28 cellular contexts compared by ENCODE assay signal in genomic region chr7:32063614-32064013, GRCh38.
"Had no signal": no experiment of that assay in that cellular context is flagged by ENCODE, and none has a peak within 500 bp of the region (broad histone marks: within the 10 kb centered on the region; RNA-seq: fewer than 3 reads in every experiment).

No MANE protein-coding gene starts in this region.

- H3K27ac Mint-ChIP-seq: effector memory CD8-positive, alpha-beta T cell; endodermal cell; immature natural killer cell; mesothelial cell of epicardium; naive B cell had no signal

- ATAC-seq: effector memory CD8-positive, alpha-beta T cell; esophagus mucosa; gastrocnemius medialis; heart right ventricle; left cardiac atrium; left lung; left ventricle myocardium superior; lower lobe of right lung; mucosa of descending colon had no signal

- H3K4me1 Mint-ChIP-seq: immature natural killer cell, naive B cell had no signal

- DNase-seq: dermis blood vessel endothelial cell; effector CD8-positive, alpha-beta T cell; effector memory CD8-positive, alpha-beta T cell; endodermal cell; erythroblast; esophagus squamous epithelium; foreskin fibroblast; foreskin melanocyte; gastrocnemius medialis; glutamatergic neuron; head of caudate nucleus; heart right ventricle; hippocampal formation; immature natural killer cell; islet precursor cell; left cardiac atrium; left lung; left ventricle myocardium superior; lower lobe of right lung; mesenchymal stem cell; mucosa of descending colon; naive B cell had no signal

- H3K36me3 Mint-ChIP-seq: immature natural killer cell, mesothelial cell of epicardium, naive B cell had no signal

- H3K9me3 ChIP-seq: esophagus squamous epithelium, gastrocnemius medialis, heart right ventricle, left lung, lower lobe of right lung, mucosa of descending colon had no signal

- H3K4me1 ChIP-seq: left lung, lower lobe of right lung had no signal

- H3K4me3 Mint-ChIP-seq: effector memory CD8-positive, alpha-beta T cell; endodermal cell; immature natural killer cell; mesothelial cell of epicardium; naive B cell had no signal

- FAIRE-seq: colon, endometrium had no signal

- H3K27me3 Mint-ChIP-seq: effector memory CD8-positive, alpha-beta T cell had no signal

- H3K9me3 Mint-ChIP-seq: endodermal cell, immature natural killer cell, mesothelial cell of epicardium had no signal

- H3K27ac ChIP-seq: coronary artery, epithelial cell of prostate, esophagus squamous epithelium, gastrocnemius medialis, left lung, lower lobe of right lung had no signal

- H3K36me3 ChIP-seq: esophagus squamous epithelium, gastrocnemius medialis, heart right ventricle, left lung, lower lobe of right lung had no signal

- H3K4me3 ChIP-seq: coronary artery, esophagus squamous epithelium, gastrocnemius medialis, heart right ventricle, left lung, lower lobe of right lung, mucosa of descending colon had no signal

- H3K27me3 ChIP-seq: esophagus squamous epithelium, gastrocnemius medialis had no signal
